Comparison of ENCODE assay signal across 8 cellular contexts in genomic region chr2:233387667-233388528, GRCh38. TPM values are rescaled to one million over a fixed set of nuclear protein-coding genes. Genes with fewer than 3 reads are reported as not detected.
DNase-seq lines count a peak whose midpoint lies in the region; ATAC-seq and TF ChIP-seq lines count a peak whose summit lies in the region.

No MANE protein-coding gene starts in this region.

- peaks cover 6% of the 10 kb centered on the region for H3K36me3 Mint-ChIP-seq in type B pancreatic cell

- peaks cover 31% of the 10 kb centered on the region for H3K4me1 Mint-ChIP-seq in type B pancreatic cell (ENCODE audit: unreplicated experiment)

- no peaks in the 10 kb centered on the region for H3K9me3 Mint-ChIP-seq in type B pancreatic cell

- no peak for TF ChIP-seq CTCF in type B pancreatic cell (conservative IDR thresholded peaks at IDR 0.05)

- no peak overlapping the region for H3K27ac Mint-ChIP-seq in type B pancreatic cell

- peak overlapping the region; percentile 39; the same call in 1 of the 2 replicates for H3K4me3 ChIP-seq in GM08714 (ENCODE audit: low read length)

- DNase-seq in amniotic stem cell (lab: John Stamatoyannopoulos, UW), result peak; percentile 84
- DNase-seq in hippocampal formation (lab: John Stamatoyannopoulos, UW), result peak; percentile 55 to 78
- peak; percentile 96 for DNase-seq in smooth muscle cell of the brain vasculature (ENCODE audit: low read depth, low spot score)
- DNase-seq in type B pancreatic cell (ENCODE audit: extremely low spot score, unreplicated experiment), result no peak
- DNase-seq in KG1 (lab: John Stamatoyannopoulos, UW), result no peak
- no peak for DNase-seq in Kasumi-1 (lab: John Stamatoyannopoulos, UW)

- ATAC-seq in HG02870 (IDR thresholded peaks at IDR 0.05; ENCODE audit: unreplicated experiment), result no peak

- H3K4me3 Mint-ChIP-seq in type B pancreatic cell, result no peak overlapping the region

- H3K27me3 Mint-ChIP-seq in type B pancreatic cell, result no peaks in the 10 kb centered on the region

RNA-seq across cellular contexts. Expression of gene DGKD, which starts 33.6 kb away (rescaled TPM):
- total RNA-seq in type B pancreatic cell (ENCODE audit: low replicate concordance), result 32.2 and 72.5 TPM in 2 replicates

Comparison
In these comparisons a context has a peak if more than half of its experiments do, and no peak if none do; other contexts are left out.
1. DNase-seq: peak in amniotic stem cell (single experiment), hippocampal formation (2 of 2) and smooth muscle cell of the brain vasculature (single experiment); none in type B pancreatic cell (single experiment), KG1 (single experiment) and Kasumi-1 (0 of 2).